ENCODE assay signal across 8 cellular contexts in genomic region chr21:8212986-8213551, GRCh38.
DNase-seq lines count a peak whose midpoint lies in the region; ATAC-seq and TF ChIP-seq lines count a peak whose summit lies in the region.
"Not testable (repeated sequence)": the region's sequence is repeated elsewhere in the genome, so short reads cannot be mapped to it uniquely, and the experiment has no call there.

No MANE protein-coding gene starts in this region.

- WGBS in tibial nerve, 2 donors, result 49% methylated on average over 39 of the region's 111 CpGs; no CpG with 5 or more reads in 1 of the 2 donors

- H3K27me3 ChIP-seq in tibial nerve, result not testable (repeated sequence)

- TF ChIP-seq POLR2A in tibial nerve (IDR thresholded peaks at IDR 0.05), result not testable (repeated sequence)

- not testable (repeated sequence) for H3K36me3 ChIP-seq in tibial nerve

- intact Hi-C loops in head of caudate nucleus (cut with DNase I); natural killer cell (cut with micrococcal nuclease): not testable (repeated sequence)

- not testable (repeated sequence) for H3K9me3 ChIP-seq in tibial nerve

- not testable (repeated sequence) for H3K27ac Mint-ChIP-seq in natural killer cell

- not testable (repeated sequence) for H3K4me3 ChIP-seq in tibial nerve

- not testable (repeated sequence) for H3K27me3 Mint-ChIP-seq in natural killer cell (ENCODE audit: low read depth in 2 of 2)

- H3K4me1 ChIP-seq in tibial nerve, result not testable (repeated sequence)

- DNase-seq in activated CD4-positive, alpha-beta T cell treated with anti-CD3 and anti-CD28 coated beads, Interleukin-2, amount 50 U/mL, for 1 hour, result peak; percentile 75
- DNase-seq in activated gamma-delta T cell treated with Interleukin-2 at 50 U/mL for 16 hours, result peak; percentile 3
- peak in 32 of 42 donors; percentile 8 to 100 (median 90) for DNase-seq in head of caudate nucleus
- DNase-seq in natural killer cell, result peak; percentile 28
- peak; percentile 81 for DNase-seq in stimulated activated CD4-positive, alpha-beta T cell treated with anti-CD3 and anti-CD28 coated beads, Interleukin-4, amount 100 ng/mL, for 1 hour
- peak; percentile 27 to 33 for DNase-seq in tibial nerve (ENCODE audit: low spot score in 2 of 2)

- TF ChIP-seq CTCF in natural killer cell (IDR thresholded peaks at IDR 0.05); tibial nerve (IDR thresholded peaks at IDR 0.05): not testable (repeated sequence)

- H3K27ac ChIP-seq in tibial nerve, result not testable (repeated sequence)

- not testable (repeated sequence) for H3K9me3 Mint-ChIP-seq in natural killer cell

- ATAC-seq in GM19025 (IDR thresholded peaks at IDR 0.05; ENCODE audit: low read depth, unreplicated experiment) (peak; percentile 58), HG03354 (IDR thresholded peaks at IDR 0.05; ENCODE audit: poor library complexity, severe bottlenecking, unreplicated experiment) (peak; percentile 66)
- ATAC-seq in natural killer cell, result not testable (repeated sequence)

- not testable (repeated sequence) for H3K4me3 Mint-ChIP-seq in natural killer cell

- not testable (repeated sequence) for H3K4me1 Mint-ChIP-seq in natural killer cell

- H3K36me3 Mint-ChIP-seq in natural killer cell, result not testable (repeated sequence)

- TF ChIP-seq EP300 in tibial nerve (IDR thresholded peaks at IDR 0.05), result not testable (repeated sequence)

Comparison
In these comparisons a context has a peak if more than half of its experiments do, and no peak if none do; other contexts are left out.
1. DNase-seq: peak in every context shown above with its lines; median percentile 90 in head of caudate nucleus; 81 in stimulated activated CD4-positive, alpha-beta T cell treated with anti-CD3 and anti-CD28 coated beads, Interleukin-4, amount 100 ng/mL, for 1 hour; 75 in activated CD4-positive, alpha-beta T cell treated with anti-CD3 and anti-CD28 coated beads, Interleukin-2, amount 50 U/mL, for 1 hour; 30 in tibial nerve; 28 in natural killer cell; 3 in activated gamma-delta T cell treated with Interleukin-2 at 50 U/mL for 16 hours.